23 cellular contexts compared by ENCODE assay signal in genomic region chr17:55121268-55121667, GRCh38.
DNase-seq lines count a peak whose midpoint lies in the region; ATAC-seq lines count a peak whose summit lies in the region.
"Had no signal": no experiment of that assay in that cellular context is flagged by ENCODE, and none has a peak within 500 bp of the region (broad histone marks: within the 10 kb centered on the region; RNA-seq: fewer than 3 reads in every experiment).

No MANE protein-coding gene starts in this region.

- peaks cover 27% of the 10 kb centered on the region for H3K4me1 Mint-ChIP-seq in T-helper 17 cell
- H3K4me1 Mint-ChIP-seq: CD14-positive monocyte had no signal

- no peaks in the 10 kb centered on the region for H3K9me3 ChIP-seq in T-helper 17 cell (ENCODE audit: control insufficient read depth, low read length, poor library complexity, severe bottlenecking)
- H3K9me3 ChIP-seq: A549; BE2C; BLaER1 treated with 17β-estradiol and CSF1 and Interleukin-3, amounts not matched to agents 10 nM and 100 nM; HAP-1 had no signal

- ATAC-seq in GM18511 (IDR thresholded peaks at IDR 0.05; ENCODE audit: unreplicated experiment) (peak; percentile 58), GM19468 (IDR thresholded peaks at IDR 0.05; ENCODE audit: extremely low read depth, unreplicated experiment) (peak; percentile 32), T-helper 17 cell (no peak), GM18861 (IDR thresholded peaks at IDR 0.05; ENCODE audit: unreplicated experiment) (no peak)
- ATAC-seq: A549 had no signal

- H3K27ac Mint-ChIP-seq in T-helper 17 cell, result peak overlapping the region; percentile 47
- H3K27ac Mint-ChIP-seq: CD14-positive monocyte; CD4-positive, alpha-beta T cell; CD8-positive, alpha-beta memory T cell; HFFc6 had no signal

- no peaks in the 10 kb centered on the region for H3K27me3 Mint-ChIP-seq in T-helper 17 cell
- H3K27me3 Mint-ChIP-seq: CD4-positive, alpha-beta T cell; CD8-positive, alpha-beta memory T cell had no signal

- peaks cover 2% of the 10 kb centered on the region for H3K36me3 Mint-ChIP-seq in T-helper 17 cell (ENCODE audit: low read depth)
- H3K36me3 Mint-ChIP-seq: CD14-positive monocyte had no signal

- H3K4me3 Mint-ChIP-seq in T-helper 17 cell, result no peak overlapping the region
- H3K4me3 Mint-ChIP-seq: CD14-positive monocyte; CD4-positive, alpha-beta T cell; CD8-positive, alpha-beta memory T cell; HFFc6 had no signal

- DNase-seq in T-helper 17 cell, result no peak
- DNase-seq in renal cortical epithelial cell (ENCODE audit: low read depth), result peak; percentile 14
- DNase-seq in NCI-H1694 (lab: John Stamatoyannopoulos, UW), result no peak
- no peak for DNase-seq in retina
- DNase-seq in H4 (ENCODE audit: low spot score), result no peak
- DNase-seq: 8988T; ACHN; AML-193; BE2C; CD4-positive, alpha-beta T cell; CD8-positive, alpha-beta memory T cell; DMS53; DMS79 treated with DMSO at 0.1 percent for 48 hours; GF-D8; GM23248; HFFc6 had no signal

Comparison
In these comparisons a context has a peak if more than half of its experiments do, and no peak if none do; other contexts are left out.
1. ATAC-seq: peak in GM18511 (single experiment) and GM19468 (single experiment); none in T-helper 17 cell (single experiment) and GM18861 (single experiment).